Comparison of ENCODE assay signal across 16 cellular contexts in the genomic region with DNA sequence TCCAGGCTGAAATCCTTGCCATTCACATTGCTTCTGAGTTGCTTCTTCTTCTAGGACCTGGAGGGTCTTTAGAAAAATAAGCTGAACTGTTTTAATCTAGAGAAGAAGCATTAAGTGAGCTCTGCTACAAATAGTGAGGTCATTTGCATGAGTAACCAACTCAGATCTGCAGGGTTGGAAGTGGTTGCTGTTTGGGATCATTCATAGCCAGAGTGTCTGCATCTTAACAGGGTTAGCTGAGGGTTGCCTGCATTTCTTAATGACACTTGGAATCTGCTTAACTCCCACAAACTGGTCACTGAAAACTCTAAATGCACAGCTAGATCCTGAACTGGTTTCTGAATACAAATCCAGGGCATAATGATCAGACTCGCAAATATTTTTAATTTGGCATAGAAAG. TPM values are rescaled to one million over a fixed set of nuclear protein-coding genes. Genes with fewer than 3 reads are reported as not detected.
DNase-seq lines count a peak whose midpoint lies in the region; ATAC-seq and TF ChIP-seq lines count a peak whose summit lies in the region.
"Had no signal": no experiment of that assay in that cellular context is flagged by ENCODE, and none has a peak within 500 bp of the region (broad histone marks: within the 10 kb centered on the region; RNA-seq: fewer than 3 reads in every experiment).

No MANE protein-coding gene starts in this region.

- intact Hi-C loops in heart left ventricle (cut with DNase I) (no loop called here), stomach (cut with DNase I; ENCODE audit: low total_unique reads) (no loop called here)

- TF ChIP-seq POLR2A in Raji (IDR thresholded peaks at IDR 0.05; ENCODE audit: insufficient read depth, low read depth, low read length) (0 out of 2 replicates have a peak, but pooled peaks have one; percentile 17), heart left ventricle (IDR thresholded peaks at IDR 0.05) (no peak), stomach (IDR thresholded peaks at IDR 0.05) (no peak)

- peaks cover 49% of the 10 kb centered on the region for H3K27me3 Mint-ChIP-seq in T-helper 1 cell treated with Interleukin-12 subunit alpha and Interleukin-12 subunit beta and Interleukin-4 antibody, amounts not matched to agents 30 μg/mL and 1 μg/mL, for 36 hours (ENCODE audit: low read depth)

- no peaks in the 10 kb centered on the region for H3K36me3 ChIP-seq in heart left ventricle
- no peaks in the 10 kb centered on the region for H3K36me3 ChIP-seq in stomach
- H3K36me3 ChIP-seq: suprapubic skin had no signal

- H3K4me3 ChIP-seq in fibroblast of mammary gland (ENCODE audit: control insufficient read depth, low read depth, low read length) (no peak overlapping the region), skeletal muscle cell (ENCODE audit: low read depth, low read length) (no peak overlapping the region), heart left ventricle (no peak overlapping the region), stomach (no peak overlapping the region)
- H3K4me3 ChIP-seq: coronary artery, suprapubic skin had no signal

- H3K4me1 Mint-ChIP-seq in T-helper 1 cell treated with Interleukin-12 subunit alpha and Interleukin-12 subunit beta and Interleukin-4 antibody, amounts not matched to agents 30 μg/mL and 1 μg/mL, for 36 hours (ENCODE audit: low read depth): peaks cover 31% of the 10 kb centered on the region

- peak overlapping the region; percentile 32 for H3K27ac Mint-ChIP-seq in T-helper 1 cell treated with Interleukin-12 subunit alpha and Interleukin-12 subunit beta and Interleukin-4 antibody, amounts not matched to agents 30 μg/mL and 1 μg/mL, for 36 hours
- H3K27ac Mint-ChIP-seq: WTC11 had no signal

- H3K36me3 Mint-ChIP-seq in T-helper 1 cell treated with Interleukin-12 subunit alpha and Interleukin-12 subunit beta and Interleukin-4 antibody, amounts not matched to agents 30 μg/mL and 1 μg/mL, for 36 hours (ENCODE audit: low read depth): peaks cover 16% of the 10 kb centered on the region

- no peak for DNase-seq in T-helper 1 cell
- DNase-seq in fibroblast of mammary gland (ENCODE audit: low read depth): peak; percentile 88
- DNase-seq in skeletal muscle cell (ENCODE audit: low read depth): peak; percentile 67
- DNase-seq in caudate nucleus (lab: John Stamatoyannopoulos, UW): no peak
- no peak for DNase-seq in heart left ventricle
- no peak for DNase-seq in stomach
- DNase-seq: 8988T; activated naive CD4-positive, alpha-beta T cell treated with Interleukin-2 at 50 U/mL for 16 hours; NCI-H2107 had no signal

- H3K4me1 ChIP-seq in heart left ventricle (peaks cover 0 to 8% (median 0%) of the 10 kb centered on the region in 12 donors), stomach (peaks cover 8 to 19% (median 10%) of the 10 kb centered on the region in 4 donors)
- H3K4me1 ChIP-seq: parathyroid adenoma, suprapubic skin had no signal

- H3K9me3 ChIP-seq in heart left ventricle: peaks cover 0 to 5% (median 0%) of the 10 kb centered on the region in 12 donors
- H3K9me3 ChIP-seq in stomach: no peaks in the 10 kb centered on the region
- H3K9me3 ChIP-seq: suprapubic skin had no signal

- H3K27me3 ChIP-seq in heart left ventricle (peaks cover 0 to 29% (median 0%) of the 10 kb centered on the region in 9 donors), stomach (no peaks in the 10 kb centered on the region)
- H3K27me3 ChIP-seq: suprapubic skin had no signal

- H3K4me3 Mint-ChIP-seq in T-helper 1 cell treated with Interleukin-12 subunit alpha and Interleukin-12 subunit beta and Interleukin-4 antibody, amounts not matched to agents 30 μg/mL and 1 μg/mL, for 36 hours: no peak overlapping the region
- H3K4me3 Mint-ChIP-seq: WTC11 had no signal

- no peak for TF ChIP-seq EP300 in stomach (IDR thresholded peaks at IDR 0.05)

- no peak for TF ChIP-seq CTCF in fibroblast of mammary gland (conservative IDR thresholded peaks at IDR 0.05; ENCODE audit: control insufficient read depth, insufficient read depth, low read depth, low read length)
- TF ChIP-seq CTCF in heart left ventricle (IDR thresholded peaks at IDR 0.05): no peak
- TF ChIP-seq CTCF in stomach (IDR thresholded peaks at IDR 0.05): no peak

- H3K27ac ChIP-seq in caudate nucleus (ENCODE audit: low read depth, low read length) (no peak overlapping the region), heart left ventricle (no peak overlapping the region), stomach (no peak overlapping the region)
- H3K27ac ChIP-seq: coronary artery, parathyroid adenoma, suprapubic skin had no signal

- no peak for ATAC-seq in heart left ventricle
- ATAC-seq: esophagus mucosa, WTC11 had no signal

- WGBS in heart left ventricle, 4 donors: 71 to 90% (median 81%) methylated on average over 1 of the region's 1 CpG
- 85 to 97% (median 94%) methylated on average over 1 of the region's 1 CpG for WGBS in stomach, 5 donors

- peaks cover 12% of the 10 kb centered on the region for H3K9me3 Mint-ChIP-seq in T-helper 1 cell treated with Interleukin-12 subunit alpha and Interleukin-12 subunit beta and Interleukin-4 antibody, amounts not matched to agents 30 μg/mL and 1 μg/mL, for 36 hours

RNA-seq across cellular contexts. Expression of gene CNIH3, which starts 9.9 kb away (rescaled TPM):
- 1 to 10 TPM in 2 of 9 donors, under 1 TPM in 5, not detected in 2; 0.40 to 2.6 (median 0.75) TPM for total RNA-seq in heart left ventricle
- under 1 TPM; 0.34 to 0.50 TPM for polyA plus RNA-seq in heart left ventricle
- 10 to 100 TPM in 1 of 5 donors, 1 to 10 TPM in 2, under 1 TPM in 1, not detected in 1; 0.45 to 18.7 (median 5.9) TPM for total RNA-seq in stomach
- 1 to 10 TPM; 1.4 to 3.1 (median 1.4) TPM for polyA plus RNA-seq in stomach

Comparison
In these comparisons a context has a peak if more than half of its experiments do, and no peak if none do; other contexts are left out.
1. DNase-seq: peak in fibroblast of mammary gland (single experiment) and skeletal muscle cell (single experiment); none in T-helper 1 cell (0 of 5), caudate nucleus (0 of 61), heart left ventricle (0 of 5) and stomach (single experiment).